Comparison of ENCODE assay signal across 9 cellular contexts in the genomic region with DNA sequence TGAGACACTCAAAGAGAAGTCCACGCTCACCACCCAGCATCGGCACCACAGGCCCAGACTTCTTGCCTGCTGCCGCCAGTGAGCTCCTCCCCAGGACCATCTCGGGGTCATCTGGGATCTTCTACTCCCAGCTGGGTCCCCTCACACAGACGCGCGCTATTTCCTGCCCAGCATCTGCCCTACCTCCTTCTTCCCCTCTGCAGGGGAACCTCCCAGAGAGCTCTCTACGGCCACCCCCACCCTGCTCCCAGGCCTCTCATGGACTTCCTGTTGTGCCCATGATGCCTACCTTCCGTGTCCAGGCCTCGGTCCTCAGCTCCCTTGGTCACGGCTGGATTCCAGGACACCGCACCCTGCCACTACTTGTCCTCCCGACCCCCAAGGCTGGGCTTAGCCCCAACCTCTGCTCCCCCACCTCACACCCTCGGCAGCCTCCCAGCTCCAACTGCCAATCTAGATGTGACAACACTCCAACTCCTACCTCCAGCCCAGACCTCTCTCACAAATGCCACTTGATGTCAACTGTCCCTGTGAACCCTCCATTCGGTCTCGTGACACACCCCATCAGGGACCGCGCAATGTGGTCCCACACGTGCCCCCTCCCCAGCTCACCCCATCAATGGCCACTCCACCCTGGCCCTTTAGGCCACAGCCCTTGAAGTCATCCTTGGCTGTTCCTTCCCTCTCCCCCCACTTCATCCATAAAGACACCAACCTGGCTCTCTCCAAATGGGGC. TPM values are rescaled to one million over a fixed set of nuclear protein-coding genes. Genes with fewer than 3 reads are reported as not detected.
DNase-seq lines count a peak whose midpoint lies in the region; ATAC-seq and TF ChIP-seq lines count a peak whose summit lies in the region.
"Had no signal": no experiment of that assay in that cellular context is flagged by ENCODE, and none has a peak within 500 bp of the region (broad histone marks: within the 10 kb centered on the region; RNA-seq: fewer than 3 reads in every experiment).

No MANE protein-coding gene starts in this region.

- H3K36me3 ChIP-seq in OCI-LY7 (ENCODE audit: insufficient read depth, low read length) (peaks cover 75% of the 10 kb centered on the region), transverse colon (peaks cover 0 to 37% (median 14%) of the 10 kb centered on the region in 4 donors), colonic mucosa (peaks cover 21% of the 10 kb centered on the region)

- TF ChIP-seq POLR2A in transverse colon (IDR thresholded peaks at IDR 0.05), result no peak

- TF ChIP-seq EP300 in transverse colon (IDR thresholded peaks at IDR 0.05; ENCODE audit: low read depth), result no peak

- H3K27ac ChIP-seq in OCI-LY7 (ENCODE audit: low read depth, low read length, poor library complexity, severe bottlenecking), result peak overlapping the region; percentile 98
- peak overlapping the region; percentile 11 to 57 (median 16) for H3K27ac ChIP-seq in transverse colon
- no peak overlapping the region for H3K27ac ChIP-seq in colonic mucosa

- POLR2A ChIA-PET in OCI-LY7 (lab: Charles Lee), result interaction anchor here (0.5 to 2.9 kb wide), 15 partner anchors 14 to 358 kb away, joined by 3 to 17 read pairs (median 5); no protein-coding TSS in a partner anchor

- 76 to 80% methylated on average over 1 to 19 of the region's 19 CpGs for WGBS in transverse colon (ENCODE audit: low coverage in 1 of 2), 2 donors

- no peak overlapping the region for H2AFZ ChIP-seq in OCI-LY7 (ENCODE audit: low read length)

- peak overlapping the region; percentile 31 for H3K4me3 Mint-ChIP-seq in activated naive CD4-positive, alpha-beta T cell treated with anti-CD3 and anti-CD28 coated beads, Interleukin-2, amount 50 U/mL, for 24 hours

- H3K36me3 Mint-ChIP-seq in activated naive CD4-positive, alpha-beta T cell treated with anti-CD3 and anti-CD28 coated beads, Interleukin-2, amount 50 U/mL, for 24 hours, result peaks cover 4% of the 10 kb centered on the region

- H3K4me2 ChIP-seq in OCI-LY7 (ENCODE audit: low read length), result peak overlapping the region; percentile 93

- H3K9ac ChIP-seq in colonic mucosa (ENCODE audit: low read depth in 2 of 2, low read length in 2 of 2), result no peak overlapping the region

- BruUV-seq in OCI-LY7 (replicated peaks; lab: Mats Ljungman, UMichigan), result no TSS peak

- no peak for TF ChIP-seq CTCF in OCI-LY7 (conservative IDR thresholded peaks at IDR 0.05; ENCODE audit: low read length)
- no peak for TF ChIP-seq CTCF in transverse colon (IDR thresholded peaks at IDR 0.05)
- no peak for TF ChIP-seq CTCF in colonic mucosa (IDR thresholded peaks at IDR 0.05)
- TF ChIP-seq CTCF in omental fat pad (IDR thresholded peaks at IDR 0.05), result no peak

- H3K79me2 ChIP-seq in OCI-LY7 (ENCODE audit: insufficient read depth, low read depth, low read length), result peaks cover 3% of the 10 kb centered on the region; the same call in 1 of the 2 replicates

- H3K27me3 Mint-ChIP-seq in activated naive CD4-positive, alpha-beta T cell treated with anti-CD3 and anti-CD28 coated beads, Interleukin-2, amount 50 U/mL, for 24 hours, result no peaks in the 10 kb centered on the region

- H3K27me3 ChIP-seq in transverse colon (no peaks in the 10 kb centered on the region), colonic mucosa (no peaks in the 10 kb centered on the region)
- H3K27me3 ChIP-seq: dorsolateral prefrontal cortex had no signal

- H3K9me3 Mint-ChIP-seq in activated naive CD4-positive, alpha-beta T cell treated with anti-CD3 and anti-CD28 coated beads, Interleukin-2, amount 50 U/mL, for 24 hours, result no peaks in the 10 kb centered on the region

- DNase-seq in activated naive CD4-positive, alpha-beta T cell treated with Interleukin-2 at 50 U/mL for 16 hours, result no peak
- DNase-seq in OCI-LY7 (ENCODE audit: low spot score) (peak; percentile 78), germinal center (ENCODE audit: low spot score) (peak; percentile 71), transverse colon (peak; percentile 29), colonic mucosa (no peak), omental fat pad (ENCODE audit: low spot score) (no peak), LoVo (ENCODE audit: low spot score) (no peak)

- no peaks in the 10 kb centered on the region for H3K9me2 ChIP-seq in OCI-LY7 (ENCODE audit: insufficient read depth, low read length)

- CTCF ChIA-PET in OCI-LY7 (lab: Charles Lee; ENCODE audit: unreplicated experiment), result interaction anchor here (0.9 to 1.7 kb wide), 4 partner anchors 13 to 31 kb away, joined by 3 to 6 read pairs (median 4); no protein-coding TSS in a partner anchor

- intact Hi-C loops in OCI-LY7 (cut with micrococcal nuclease; ENCODE audit: unreplicated experiment), result loop anchor here (2.0 kb wide), 2 partner anchors 39 to 221 kb away; partner anchors contain the start of gene MRTFA
- intact Hi-C loops in transverse colon (cut with DNase I; ENCODE audit: low total_unique reads), result loop anchor here (1.0 kb wide), 1 partner anchor 22 kb away; no protein-coding TSS in a partner anchor
- intact Hi-C loops in colonic mucosa (cut with DNase I), result no loop called here

- ATAC-seq in omental fat pad (ENCODE audit: low FRiP score), result no peak

- H3K9me3 ChIP-seq in OCI-LY7 (ENCODE audit: low read length) (no peaks in the 10 kb centered on the region), transverse colon (no peaks in the 10 kb centered on the region), colonic mucosa (no peaks in the 10 kb centered on the region)

- in situ Hi-C loops in transverse colon (cut with MboI; ENCODE audit: low pct_ligation_motif_present in 1 of 4, low pct_unique_long_range_greater_than_20kb in 1 of 4, low sequenced_read_pairs in 3 of 4), result no loop called here

- peak overlapping the region; percentile 61 for H3K4me3 ChIP-seq in OCI-LY7 (ENCODE audit: low read depth, low read length, poor library complexity, severe bottlenecking)
- H3K4me3 ChIP-seq in transverse colon, result no peak overlapping the region
- H3K4me3 ChIP-seq in colonic mucosa, result no peak overlapping the region
- H3K4me3 ChIP-seq: dorsolateral prefrontal cortex had no signal

- H4K20me1 ChIP-seq in OCI-LY7 (ENCODE audit: insufficient read depth, low read length), result no peaks in the 10 kb centered on the region

- peak overlapping the region; percentile 80 for H3K27ac Mint-ChIP-seq in activated naive CD4-positive, alpha-beta T cell treated with anti-CD3 and anti-CD28 coated beads, Interleukin-2, amount 50 U/mL, for 24 hours

- H3K4me1 ChIP-seq in OCI-LY7 (ENCODE audit: insufficient read depth, low read length, poor library complexity, severe bottlenecking) (peaks cover 94% of the 10 kb centered on the region), transverse colon (peaks cover 0 to 14% (median 6%) of the 10 kb centered on the region in 4 donors), colonic mucosa (no peaks in the 10 kb centered on the region)

- peaks cover 25% of the 10 kb centered on the region for H3K4me1 Mint-ChIP-seq in activated naive CD4-positive, alpha-beta T cell treated with anti-CD3 and anti-CD28 coated beads, Interleukin-2, amount 50 U/mL, for 24 hours

RNA-seq across cellular contexts. Expression of gene SGSM3, which starts 45.3 kb away (rescaled TPM):
- total RNA-seq in OCI-LY7 (2014; rRNA removed; shearing (Covaris generic)), result 168 and 197 TPM in 2 replicates
- 130 and 144 TPM in 2 replicates for total RNA-seq in OCI-LY7 (2022)
- 100 to 1,000 TPM in 2 of 4 donors, 10 to 100 TPM in 2; 84.5 to 274 (median 172) TPM for total RNA-seq in transverse colon
- total RNA-seq in colonic mucosa, result 100 to 1,000 TPM; 108 to 146 TPM
- 10 to 100 TPM; 26.2 to 45.6 (median 31.2) TPM for total RNA-seq in omental fat pad

Comparison
In these comparisons a context has a peak if more than half of its experiments do, and no peak if none do; other contexts are left out.
1. DNase-seq: peak in OCI-LY7 (single experiment), germinal center (single experiment) and transverse colon (single experiment); none in activated naive CD4-positive, alpha-beta T cell treated with Interleukin-2 at 50 U/mL for 16 hours (single experiment), colonic mucosa (single experiment), omental fat pad (single experiment) and LoVo (single experiment).